ENCODE assay signal across 22 cellular contexts in the genomic region with DNA sequence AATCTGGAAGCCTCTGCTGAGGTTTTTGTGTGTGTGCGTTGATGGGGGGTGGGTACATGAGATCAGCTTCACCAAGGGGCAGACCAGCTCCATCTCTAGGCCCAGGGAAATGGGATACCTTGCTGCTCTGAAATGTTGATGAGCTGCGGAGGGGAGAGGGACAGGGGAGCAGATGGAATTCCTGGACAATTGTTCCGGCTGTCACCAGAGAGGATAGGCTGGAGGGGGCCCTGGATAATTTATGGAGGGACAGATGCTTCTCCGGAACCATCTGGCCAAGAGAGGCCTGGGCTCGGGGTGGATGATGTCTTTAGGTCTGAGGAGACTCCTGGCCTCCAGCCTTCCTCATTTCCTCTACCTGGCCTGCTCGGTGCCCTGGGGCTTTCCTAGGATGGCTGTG. TPM values are rescaled to one million over a fixed set of nuclear protein-coding genes. Genes with fewer than 3 reads are reported as not detected.
DNase-seq lines count a peak whose midpoint lies in the region; ATAC-seq, FAIRE-seq and TF ChIP-seq lines count a peak whose summit lies in the region.
"Had no signal": no experiment of that assay in that cellular context is flagged by ENCODE, and none has a peak within 500 bp of the region (broad histone marks: within the 10 kb centered on the region; RNA-seq: fewer than 3 reads in every experiment).

No MANE protein-coding gene starts in this region.

- H3K9me2 ChIP-seq in GM23338 (ENCODE audit: insufficient read depth) = no peaks in the 10 kb centered on the region

- H3K79me2 ChIP-seq in GM23338 (replicated peaks; ENCODE audit: insufficient read depth) = peaks cover 30% of the 10 kb centered on the region
- H3K79me2 ChIP-seq in HepG2 (ENCODE audit: insufficient read depth, low read length) = peaks cover 21% of the 10 kb centered on the region

- POLR2A ChIA-PET in HepG2 (lab: Yijun Ruan, JAX) = interaction anchor here (1.1 kb wide), 1 partner anchor 10 kb away, joined by 3 read pairs; no protein-coding TSS in a partner anchor

- CTCF ChIA-PET in HepG2 (lab: Yijun Ruan, JAX; ENCODE audit: low intra/inter-chr PET ratio, low total read pairs) = no interaction called here

- H3K36me3 ChIP-seq in GM23338 (ENCODE audit: insufficient read depth) (no peaks in the 10 kb centered on the region), HepG2 (replicated peaks in 1 of 2; ENCODE audit: control insufficient read depth in 1 of 2, insufficient read depth in 2 of 2, low read length in 2 of 2) (no peaks in the 10 kb centered on the region; a peak in 1 of 5 replicates)
- H3K36me3 ChIP-seq: adrenal gland, neutrophil had no signal

- H4K20me1 ChIP-seq in GM23338 (replicated peaks; ENCODE audit: insufficient read depth) (no peaks in the 10 kb centered on the region), HepG2 (ENCODE audit: insufficient read depth, low read length) (no peaks in the 10 kb centered on the region)

- no peak overlapping the region for H3K4me3 ChIP-seq in GM23338
- no peak overlapping the region for H3K4me3 ChIP-seq in HepG2 (replicated peaks in 1 of 3; ENCODE audit: insufficient read depth in 1 of 3, low read depth in 2 of 3, low read length in 3 of 3)
- H3K4me3 ChIP-seq: adrenal gland had no signal

- no peak for TF ChIP-seq POLR2A in HepG2 (IDR thresholded peaks at IDR 0.05; ENCODE audit: insufficient read depth in 1 of 2, low read depth in 2 of 2, low read length in 2 of 2)

- H3K4me2 ChIP-seq in GM23338 = no peak overlapping the region
- H3K4me2 ChIP-seq in HepG2 (ENCODE audit: low read depth, low read length) = no peak overlapping the region

- FAIRE-seq in HepG2 (lab: Jason Lieb, UNC) = no peak
- FAIRE-seq: frontal cortex, GM12892, urothelium cell line had no signal

- H3K27me3 Mint-ChIP-seq in GM23338 (ENCODE audit: insufficient read depth, low read depth, poor library complexity) = peaks cover 6% of the 10 kb centered on the region
- H3K27me3 Mint-ChIP-seq in effector memory CD8-positive, alpha-beta T cell = peaks cover 0 to 11% of the 10 kb centered on the region in 2 donors

- in situ Hi-C loops in HepG2 (cut with HindIII; ENCODE audit: extremely low pct_ligation_motif_present, low pct_unique_long_range_greater_than_20kb) = no loop called here

- H2AFZ ChIP-seq in GM23338 = peak overlapping the region; percentile 74; the same call in 1 of the 2 replicates
- H2AFZ ChIP-seq in HepG2 (ENCODE audit: low read length) = no peak overlapping the region

- TF ChIP-seq EP300 in HepG2 (IDR thresholded peaks at IDR 0.05; ENCODE audit: low read depth in 2 of 2, low read length in 2 of 2) (no peak), HepG2 (CRISPR knock-in tag; IDR thresholded peaks at IDR 0.05; ENCODE audit: borderline replicate concordance) (no peak)

- H3K27ac Mint-ChIP-seq in GM23338 = no peak overlapping the region
- peak overlapping the region; percentile 22 to 79 for H3K27ac Mint-ChIP-seq in effector memory CD8-positive, alpha-beta T cell
- H3K27ac Mint-ChIP-seq: activated CD4-positive, alpha-beta T cell treated with anti-CD3 and anti-CD28 coated beads, Interleukin-2, amount 10 ng/mL, durations not matched to agents 7 days and 5 days; dendritic cell treated with granulocyte-macrophage colony-stimulating factor and Interleukin-4, amounts not matched to agents 40 ng/mL and 50 ng/mL, for 4 days had no signal

- no peak for TF ChIP-seq CTCF in GM23338 (conservative IDR thresholded peaks at IDR 0.05; ENCODE audit: low read depth in 2 of 2)
- no peak for TF ChIP-seq CTCF in HepG2 (CRISPR knock-in tag; IDR thresholded peaks at IDR 0.05)

- intact Hi-C loops in HepG2 (cut with micrococcal nuclease; ENCODE audit: unreplicated experiment) = no loop called here

- H3K9ac ChIP-seq in HepG2 (ENCODE audit: insufficient read depth, low read depth, low read length) = no peak overlapping the region

- no peak for TF ChIP-seq RAD21 in HepG2 (CRISPR knock-in tag; IDR thresholded peaks at IDR 0.05)

- H3K27me3 ChIP-seq in GM23338 (ENCODE audit: insufficient read depth) (no peaks in the 10 kb centered on the region), HepG2 (ENCODE audit: control insufficient read depth in 1 of 2, insufficient read depth in 2 of 2, low read length in 2 of 2) (no peaks in the 10 kb centered on the region; a peak in 1 of 5 replicates)
- H3K27me3 ChIP-seq: adrenal gland had no signal

- H3K27ac ChIP-seq in GM23338 (ENCODE audit: low read depth) = no peak overlapping the region
- no peak overlapping the region for H3K27ac ChIP-seq in HepG2 (ENCODE audit: extremely low read length, insufficient read depth, low read length)
- H3K27ac ChIP-seq: adrenal gland, C4-2B, HL-60, neutrophil had no signal

- H3K4me1 ChIP-seq in GM23338 (ENCODE audit: insufficient read depth) = peaks cover 25% of the 10 kb centered on the region
- H3K4me1 ChIP-seq in HepG2 (ENCODE audit: insufficient read depth, low read length) = peaks cover 34% of the 10 kb centered on the region

- ATAC-seq in GM23338 (no peak), GM18868 (IDR thresholded peaks at IDR 0.05; ENCODE audit: unreplicated experiment) (no peak), HepG2 (no peak)
- no peak for ATAC-seq in effector memory CD8-positive, alpha-beta T cell (replicated peaks)

- DNase-seq in GM23338 (ENCODE audit: low spot score) = no peak
- DNase-seq in effector memory CD8-positive, alpha-beta T cell = no peak
- no peak for DNase-seq in HepG2 (ENCODE audit: low spot score)
- DNase-seq: ACHN; activated CD4-positive, alpha-beta T cell treated with anti-CD3 and anti-CD28 coated beads, Interleukin-2, amount 10 ng/mL, durations not matched to agents 7 days and 5 days; activated CD8-positive, alpha-beta memory T cell treated with anti-CD3 and anti-CD28 coated beads, Interleukin-2, amount 50 U/mL, for 48 hours; activated gamma-delta T cell; adrenal gland; kidney glomerular epithelial cell; MV-4-11; NCI-H2029; substantia nigra had no signal

- H3K9me3 ChIP-seq in HepG2 (ENCODE audit: low read length) = no peaks in the 10 kb centered on the region
- H3K9me3 ChIP-seq: adrenal gland, neutrophil had no signal

- peaks cover 28% of the 10 kb centered on the region for H3K4me1 Mint-ChIP-seq in GM23338
- peaks cover 21 to 28% of the 10 kb centered on the region in 2 donors for H3K4me1 Mint-ChIP-seq in effector memory CD8-positive, alpha-beta T cell (ENCODE audit: low read depth in 2 of 2)

- no peaks in the 10 kb centered on the region; the same call in 2 of the 3 replicates for H3K36me3 Mint-ChIP-seq in GM23338 (ENCODE audit: low read depth)
- peaks cover 8% of the 10 kb centered on the region for H3K36me3 Mint-ChIP-seq in effector memory CD8-positive, alpha-beta T cell (ENCODE audit: insufficient read depth)

- no peaks in the 10 kb centered on the region for H3K9me3 Mint-ChIP-seq in GM23338
- H3K9me3 Mint-ChIP-seq in effector memory CD8-positive, alpha-beta T cell = no peaks in the 10 kb centered on the region
- H3K9me3 Mint-ChIP-seq: activated CD4-positive, alpha-beta T cell treated with anti-CD3 and anti-CD28 coated beads, Interleukin-2, amount 10 ng/mL, durations not matched to agents 7 days and 5 days; dendritic cell treated with granulocyte-macrophage colony-stimulating factor and Interleukin-4, amounts not matched to agents 40 ng/mL and 50 ng/mL, for 4 days had no signal

- no TSS peak for BruUV-seq in HepG2 (replicated peaks; lab: Mats Ljungman, UMichigan)

- no peak overlapping the region for H3K4me3 Mint-ChIP-seq in GM23338
- no peak overlapping the region for H3K4me3 Mint-ChIP-seq in effector memory CD8-positive, alpha-beta T cell
- H3K4me3 Mint-ChIP-seq: activated CD4-positive, alpha-beta T cell treated with anti-CD3 and anti-CD28 coated beads, Interleukin-2, amount 10 ng/mL, durations not matched to agents 7 days and 5 days; dendritic cell treated with granulocyte-macrophage colony-stimulating factor and Interleukin-4, amounts not matched to agents 40 ng/mL and 50 ng/mL, for 4 days had no signal

- 35% methylated on average over 6 of the region's 6 CpGs for WGBS in HepG2 (ENCODE audit: low lambda C conversion rate)

- H3F3A ChIP-seq in GM23338 (replicated peaks; ENCODE audit: low read depth) = no peaks in the 10 kb centered on the region

RNA-seq across cellular contexts. Expression of a gene that starts 1.9 kb away (rescaled TPM):
- total RNA-seq in GM23338 (2014; rRNA removed; shearing (Covaris generic)) = 33.3 and 34.3 TPM in 2 replicates
- 16.9 and 17.6 TPM in 2 replicates for polyA plus RNA-seq in GM23338 (2016; fragmentation: Nextera tagmentation; extraction: Ambion mirVana)
- 10.2 and 15.7 TPM in 2 replicates for total RNA-seq in HepG2 (2016; rRNA removed; fragmentation: Illumina TruSeq; extraction: Trizol)
- 6.4 and 7.2 TPM in 2 replicates for total RNA-seq in HepG2 (2016; cell fraction: cytosol; rRNA removed; fragmentation: Illumina TruSeq; extraction: Trizol; ENCODE audit: low read depth)
- 12.5 and 16.8 TPM in 2 replicates for total RNA-seq in HepG2 (2016; cell fraction: insoluble cytoplasmic fraction; rRNA removed; fragmentation: Illumina TruSeq; extraction: Trizol)
- total RNA-seq in HepG2 (2016; cell fraction: membrane; rRNA removed; fragmentation: Illumina TruSeq; extraction: Trizol) = 7.9 and 8.5 TPM in 2 replicates
- total RNA-seq in HepG2 (2016; cell fraction: nucleus; rRNA removed; fragmentation: Illumina TruSeq; extraction: Trizol) = 22.6 and 23.5 TPM in 2 replicates
- 41.6 and 48.3 TPM in 2 replicates for polyA plus RNA-seq in HepG2 (2011; rRNA removed)
- 19.2 and 22.0 TPM in 2 replicates for polyA plus RNA-seq in HepG2 (2011; cell fraction: cytosol; rRNA removed)
- 220 TPM in 2 replicates for polyA plus RNA-seq in HepG2 (2011; cell fraction: nucleus; rRNA removed)
- polyA plus RNA-seq in HepG2 (2012) = 27.3 and 28.6 TPM in 2 replicates
- 2.1 and 2.3 TPM in 2 replicates for polyA plus RNA-seq in HepG2 (2016; cell fraction: cytosol; fragmentation: Illumina TruSeq; extraction: Trizol; ENCODE audit: low read depth)
- 13.6 and 18.5 TPM in 2 replicates for polyA plus RNA-seq in HepG2 (2016; cell fraction: insoluble cytoplasmic fraction; fragmentation: Illumina TruSeq; extraction: Trizol; ENCODE audit: low read depth)
- polyA plus RNA-seq in HepG2 (2016; cell fraction: membrane; fragmentation: Illumina TruSeq; extraction: Trizol; ENCODE audit: low read depth) = 6.4 and 6.8 TPM in 2 replicates
- polyA plus RNA-seq in HepG2 (2016; cell fraction: nucleus; fragmentation: Illumina TruSeq; extraction: Trizol; ENCODE audit: insufficient read depth, low read depth) = 89.6 and 90.5 TPM in 2 replicates
- polyA minus RNA-seq in HepG2 (2011; rRNA and poly(A)+ RNA removed; ENCODE audit: low replicate concordance) = 17.3 and 27.1 TPM in 2 replicates
- polyA minus RNA-seq in HepG2 (2011; cell fraction: cytosol; rRNA and poly(A)+ RNA removed) = 9.3 and 9.7 TPM in 2 replicates
- 38.8 and 46.0 TPM in 2 replicates for polyA minus RNA-seq in HepG2 (2011; cell fraction: nucleus; rRNA and poly(A)+ RNA removed)

RNA-seq across cellular contexts. Expression of a gene that starts 20.2 kb away (rescaled TPM):
- 0.16 and 0.21 TPM in 2 replicates for total RNA-seq in GM23338 (2014; rRNA removed; shearing (Covaris generic))
- polyA plus RNA-seq in GM23338 (2016; fragmentation: Nextera tagmentation; extraction: Ambion mirVana) (0.47 and 0.57 TPM in 2 replicates), HepG2 (2011; rRNA removed) (3.8 and 5.9 TPM in 2 replicates)
- total RNA-seq in HepG2 (2016; rRNA removed; fragmentation: Illumina TruSeq; extraction: Trizol) = 0.74 and 1.2 TPM in 2 replicates
- 0.62 and 0.81 TPM in 2 replicates for total RNA-seq in HepG2 (2016; cell fraction: cytosol; rRNA removed; fragmentation: Illumina TruSeq; extraction: Trizol; ENCODE audit: low read depth)
- total RNA-seq in HepG2 (2016; cell fraction: insoluble cytoplasmic fraction; rRNA removed; fragmentation: Illumina TruSeq; extraction: Trizol) = 1.1 and 1.4 TPM in 2 replicates
- 0.71 and 1.7 TPM in 2 replicates for total RNA-seq in HepG2 (2016; cell fraction: membrane; rRNA removed; fragmentation: Illumina TruSeq; extraction: Trizol)
- total RNA-seq in HepG2 (2016; cell fraction: nucleus; rRNA removed; fragmentation: Illumina TruSeq; extraction: Trizol) = 0.81 TPM in 2 replicates
- polyA plus RNA-seq in HepG2 (2011; cell fraction: cytosol; rRNA removed) = 5.4 and 6.3 TPM in 2 replicates
- polyA plus RNA-seq in HepG2 (2011; cell fraction: nucleus; rRNA removed) = 5.7 and 8.0 TPM in 2 replicates
- 3.9 and 4.0 TPM in 2 replicates for polyA plus RNA-seq in HepG2 (2012)
- 1.2 TPM in 2 replicates for polyA plus RNA-seq in HepG2 (2016; cell fraction: cytosol; fragmentation: Illumina TruSeq; extraction: Trizol; ENCODE audit: low read depth)
- 0.61 and 0.65 TPM in 2 replicates for polyA plus RNA-seq in HepG2 (2016; cell fraction: insoluble cytoplasmic fraction; fragmentation: Illumina TruSeq; extraction: Trizol; ENCODE audit: low read depth)
- 1.1 and 2.0 TPM in 2 replicates for polyA plus RNA-seq in HepG2 (2016; cell fraction: membrane; fragmentation: Illumina TruSeq; extraction: Trizol; ENCODE audit: low read depth)
- polyA plus RNA-seq in HepG2 (2016; cell fraction: nucleus; fragmentation: Illumina TruSeq; extraction: Trizol; ENCODE audit: insufficient read depth, low read depth) = 1.5 and 2.0 TPM in 2 replicates
- polyA minus RNA-seq in HepG2 (2011; rRNA and poly(A)+ RNA removed; ENCODE audit: low replicate concordance) = 2.9 and 10.0 TPM in 2 replicates
- polyA minus RNA-seq in HepG2 (2011; cell fraction: cytosol; rRNA and poly(A)+ RNA removed) = 2.9 and 3.3 TPM in 2 replicates
- 1.7 TPM in 2 replicates for polyA minus RNA-seq in HepG2 (2011; cell fraction: nucleus; rRNA and poly(A)+ RNA removed)
- total RNA-seq: activated CD4-positive, alpha-beta T cell treated with anti-CD3 and anti-CD28 coated beads, Interleukin-2, amount 10 ng/mL, durations not matched to agents 7 days and 5 days; mesenteric fat pad; NCI-H460 had no signal

RNA-seq across cellular contexts. Expression of a gene that starts 34.6 kb away (rescaled TPM):
- 0.08 and 0.59 TPM in 2 replicates for total RNA-seq in GM23338 (2014; rRNA removed; shearing (Covaris generic))
- polyA plus RNA-seq in GM23338 (2016; fragmentation: Nextera tagmentation; extraction: Ambion mirVana) = 0.26 TPM in 1 of 2 replicates, not detected in the other
- total RNA-seq in HepG2 (2016; rRNA removed; fragmentation: Illumina TruSeq; extraction: Trizol) = 0.11 and 0.17 TPM in 2 replicates
- total RNA-seq in HepG2 (2016; cell fraction: cytosol; rRNA removed; fragmentation: Illumina TruSeq; extraction: Trizol; ENCODE audit: low read depth) = 0.20 TPM in 1 of 2 replicates, not detected in the other
- 0.16 and 0.22 TPM in 2 replicates for total RNA-seq in HepG2 (2016; cell fraction: insoluble cytoplasmic fraction; rRNA removed; fragmentation: Illumina TruSeq; extraction: Trizol)
- total RNA-seq in HepG2 (2016; cell fraction: membrane; rRNA removed; fragmentation: Illumina TruSeq; extraction: Trizol) = 0.25 and 0.45 TPM in 2 replicates
- 0.28 TPM in 1 of 2 replicates, not detected in the other for total RNA-seq in HepG2 (2016; cell fraction: nucleus; rRNA removed; fragmentation: Illumina TruSeq; extraction: Trizol)
- polyA plus RNA-seq in HepG2 (2011; rRNA removed) = 0.08 and 0.12 TPM in 2 replicates
- polyA plus RNA-seq in HepG2 (2011; cell fraction: cytosol; rRNA removed) = 0.05 and 0.11 TPM in 2 replicates
- 0.28 and 0.39 TPM in 2 replicates for polyA plus RNA-seq in HepG2 (2011; cell fraction: nucleus; rRNA removed)
- polyA plus RNA-seq in HepG2 (2012) = 0.12 and 0.17 TPM in 2 replicates
- polyA plus RNA-seq in HepG2 (2016; cell fraction: cytosol; fragmentation: Illumina TruSeq; extraction: Trizol; ENCODE audit: low read depth) = 0.10 and 0.14 TPM in 2 replicates
- 0.19 and 0.41 TPM in 2 replicates for polyA plus RNA-seq in HepG2 (2016; cell fraction: insoluble cytoplasmic fraction; fragmentation: Illumina TruSeq; extraction: Trizol; ENCODE audit: low read depth)
- 0.17 and 0.19 TPM in 2 replicates for polyA plus RNA-seq in HepG2 (2016; cell fraction: membrane; fragmentation: Illumina TruSeq; extraction: Trizol; ENCODE audit: low read depth)
- not detected in 2 replicates for polyA plus RNA-seq in HepG2 (2016; cell fraction: nucleus; fragmentation: Illumina TruSeq; extraction: Trizol; ENCODE audit: insufficient read depth, low read depth)
- polyA minus RNA-seq in HepG2 (2011; rRNA and poly(A)+ RNA removed; ENCODE audit: low replicate concordance) = 0.06 and 0.09 TPM in 2 replicates
- not detected in 2 replicates for polyA minus RNA-seq in HepG2 (2011; cell fraction: cytosol; rRNA and poly(A)+ RNA removed)
- polyA minus RNA-seq in HepG2 (2011; cell fraction: nucleus; rRNA and poly(A)+ RNA removed) = 0.50 and 0.77 TPM in 2 replicates

RNA-seq across cellular contexts. Expression of a gene that starts 41.2 kb away (rescaled TPM):
- 94.3 and 119 TPM in 2 replicates for total RNA-seq in GM23338 (2014; rRNA removed; shearing (Covaris generic))
- polyA plus RNA-seq in GM23338 (2016; fragmentation: Nextera tagmentation; extraction: Ambion mirVana) (60.6 and 64.4 TPM in 2 replicates), HepG2 (2011; rRNA removed) (206 and 248 TPM in 2 replicates)
- total RNA-seq in HepG2 (2016; rRNA removed; fragmentation: Illumina TruSeq; extraction: Trizol) = 51.2 and 107 TPM in 2 replicates
- total RNA-seq in HepG2 (2016; cell fraction: cytosol; rRNA removed; fragmentation: Illumina TruSeq; extraction: Trizol; ENCODE audit: low read depth) = 19.3 and 20.8 TPM in 2 replicates
- total RNA-seq in HepG2 (2016; cell fraction: insoluble cytoplasmic fraction; rRNA removed; fragmentation: Illumina TruSeq; extraction: Trizol) = 52.6 and 108 TPM in 2 replicates
- total RNA-seq in HepG2 (2016; cell fraction: membrane; rRNA removed; fragmentation: Illumina TruSeq; extraction: Trizol) = 31.6 and 33.9 TPM in 2 replicates
- total RNA-seq in HepG2 (2016; cell fraction: nucleus; rRNA removed; fragmentation: Illumina TruSeq; extraction: Trizol) = 73.3 and 83.7 TPM in 2 replicates
- polyA plus RNA-seq in HepG2 (2011; cell fraction: cytosol; rRNA removed) = 157 and 165 TPM in 2 replicates
- 258 and 264 TPM in 2 replicates for polyA plus RNA-seq in HepG2 (2011; cell fraction: nucleus; rRNA removed)
- 74.4 and 84.6 TPM in 2 replicates for polyA plus RNA-seq in HepG2 (2012)
- polyA plus RNA-seq in HepG2 (2016; cell fraction: cytosol; fragmentation: Illumina TruSeq; extraction: Trizol; ENCODE audit: low read depth) = 20.5 and 25.2 TPM in 2 replicates
- polyA plus RNA-seq in HepG2 (2016; cell fraction: insoluble cytoplasmic fraction; fragmentation: Illumina TruSeq; extraction: Trizol; ENCODE audit: low read depth) = 66.6 and 70.3 TPM in 2 replicates
- 36.5 and 37.7 TPM in 2 replicates for polyA plus RNA-seq in HepG2 (2016; cell fraction: membrane; fragmentation: Illumina TruSeq; extraction: Trizol; ENCODE audit: low read depth)
- polyA plus RNA-seq in HepG2 (2016; cell fraction: nucleus; fragmentation: Illumina TruSeq; extraction: Trizol; ENCODE audit: insufficient read depth, low read depth) = 171 and 181 TPM in 2 replicates
- polyA minus RNA-seq in HepG2 (2011; rRNA and poly(A)+ RNA removed; ENCODE audit: low replicate concordance) = 223 and 558 TPM in 2 replicates
- 65.6 and 67.3 TPM in 2 replicates for polyA minus RNA-seq in HepG2 (2011; cell fraction: cytosol; rRNA and poly(A)+ RNA removed)
- 65.1 and 74.2 TPM in 2 replicates for polyA minus RNA-seq in HepG2 (2011; cell fraction: nucleus; rRNA and poly(A)+ RNA removed)

RNA-seq across cellular contexts. Expression of a gene that starts 41.4 kb away (rescaled TPM):
- 18.1 and 26.6 TPM in 2 replicates for total RNA-seq in GM23338 (2014; rRNA removed; shearing (Covaris generic))
- polyA plus RNA-seq in GM23338 (2016; fragmentation: Nextera tagmentation; extraction: Ambion mirVana) (47.0 and 48.9 TPM in 2 replicates), HepG2 (2011; rRNA removed) (55.2 and 62.6 TPM in 2 replicates)
- total RNA-seq in HepG2 (2016; rRNA removed; fragmentation: Illumina TruSeq; extraction: Trizol) = 72.2 and 75.6 TPM in 2 replicates
- 19.4 and 24.1 TPM in 2 replicates for total RNA-seq in HepG2 (2016; cell fraction: cytosol; rRNA removed; fragmentation: Illumina TruSeq; extraction: Trizol; ENCODE audit: low read depth)
- 70.2 and 74.8 TPM in 2 replicates for total RNA-seq in HepG2 (2016; cell fraction: insoluble cytoplasmic fraction; rRNA removed; fragmentation: Illumina TruSeq; extraction: Trizol)
- 23.7 and 25.3 TPM in 2 replicates for total RNA-seq in HepG2 (2016; cell fraction: membrane; rRNA removed; fragmentation: Illumina TruSeq; extraction: Trizol)
- 59.4 and 67.1 TPM in 2 replicates for total RNA-seq in HepG2 (2016; cell fraction: nucleus; rRNA removed; fragmentation: Illumina TruSeq; extraction: Trizol)
- 38.9 and 45.7 TPM in 2 replicates for polyA plus RNA-seq in HepG2 (2011; cell fraction: cytosol; rRNA removed)
- polyA plus RNA-seq in HepG2 (2011; cell fraction: nucleus; rRNA removed) = 96.3 and 102 TPM in 2 replicates
- 50.7 and 62.3 TPM in 2 replicates for polyA plus RNA-seq in HepG2 (2012)
- 7.2 and 7.7 TPM in 2 replicates for polyA plus RNA-seq in HepG2 (2016; cell fraction: cytosol; fragmentation: Illumina TruSeq; extraction: Trizol; ENCODE audit: low read depth)
- polyA plus RNA-seq in HepG2 (2016; cell fraction: insoluble cytoplasmic fraction; fragmentation: Illumina TruSeq; extraction: Trizol; ENCODE audit: low read depth) = 58.7 and 61.6 TPM in 2 replicates
- 9.7 and 11.7 TPM in 2 replicates for polyA plus RNA-seq in HepG2 (2016; cell fraction: membrane; fragmentation: Illumina TruSeq; extraction: Trizol; ENCODE audit: low read depth)
- 97.9 and 104 TPM in 2 replicates for polyA plus RNA-seq in HepG2 (2016; cell fraction: nucleus; fragmentation: Illumina TruSeq; extraction: Trizol; ENCODE audit: insufficient read depth, low read depth)
- polyA minus RNA-seq in HepG2 (2011; rRNA and poly(A)+ RNA removed; ENCODE audit: low replicate concordance) = 40.9 and 99.4 TPM in 2 replicates
- 17.0 and 20.2 TPM in 2 replicates for polyA minus RNA-seq in HepG2 (2011; cell fraction: cytosol; rRNA and poly(A)+ RNA removed)
- polyA minus RNA-seq in HepG2 (2011; cell fraction: nucleus; rRNA and poly(A)+ RNA removed) = 41.5 and 42.6 TPM in 2 replicates
